Comparison of ENCODE assay signal across 22 cellular contexts in the genomic region with DNA sequence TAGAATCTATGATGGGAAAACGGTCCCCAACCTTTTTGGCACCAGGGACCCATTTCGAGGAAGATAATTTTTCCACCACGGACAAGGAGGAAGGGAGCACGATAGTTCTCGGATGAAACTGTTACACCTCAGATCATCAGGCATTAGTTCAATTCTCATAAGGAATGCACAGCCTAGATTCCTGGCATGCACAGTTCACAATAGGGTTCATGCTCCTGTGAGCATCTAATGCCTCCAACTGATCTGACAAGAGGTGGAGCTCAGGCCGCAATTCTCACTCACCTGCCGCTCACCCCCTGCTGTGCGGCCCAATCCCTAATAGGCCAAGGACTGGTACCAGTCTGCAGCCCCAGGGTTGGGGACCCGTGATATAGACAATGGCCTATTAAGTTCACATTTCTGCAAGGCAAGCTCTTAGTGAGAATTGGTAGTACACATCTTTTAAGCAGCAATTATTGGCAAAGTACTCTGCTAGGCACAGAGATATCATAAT. TPM values are rescaled to one million over a fixed set of nuclear protein-coding genes. Genes with fewer than 3 reads are reported as not detected.
"Had no signal": no experiment of that assay in that cellular context is flagged by ENCODE, and none has a peak within 500 bp of the region (broad histone marks: within the 10 kb centered on the region; RNA-seq: fewer than 3 reads in every experiment).

No MANE protein-coding gene starts in this region.

- H3K27me3 ChIP-seq: esophagus squamous epithelium, gastroesophageal sphincter, neutrophil, right lobe of liver, tibial artery, upper lobe of right lung, vagina had no signal

- ATAC-seq: gastroesophageal sphincter; psoas muscle; right lobe of liver; stimulated activated effector memory CD8-positive, alpha-beta T cell treated with anti-CD3 and anti-CD28 coated beads, Interleukin-12 subunit alpha, Interleukin-12 subunit beta, amount 100 ng/mL, for 72 hours; upper lobe of right lung had no signal

- H3K27ac Mint-ChIP-seq: immature natural killer cell; mesothelial cell of epicardium; nephron; stimulated activated effector memory CD8-positive, alpha-beta T cell treated with anti-CD3 and anti-CD28 coated beads, Interleukin-12 subunit alpha, Interleukin-12 subunit beta, amount 100 ng/mL, for 72 hours; stimulated activated naive CD8-positive, alpha-beta T cell treated with anti-CD3 and anti-CD28 coated beads, Interleukin-15, Interleukin-2, amounts not matched to agents 100 ng/mL and 50 ng/mL, for 24 hours had no signal

- H3K36me3 ChIP-seq: gastroesophageal sphincter, neutrophil, right lobe of liver, tibial artery, upper lobe of right lung, vagina had no signal

- H3K9me3 ChIP-seq: gastroesophageal sphincter, neutrophil, right lobe of liver, tibial artery, upper lobe of right lung had no signal

- H3K4me1 Mint-ChIP-seq: immature natural killer cell; mesothelial cell of epicardium; nephron; stimulated activated effector memory CD8-positive, alpha-beta T cell treated with anti-CD3 and anti-CD28 coated beads, Interleukin-12 subunit alpha, Interleukin-12 subunit beta, amount 100 ng/mL, for 72 hours had no signal

- H3K36me3 Mint-ChIP-seq: immature natural killer cell; mesothelial cell of epicardium; stimulated activated effector memory CD8-positive, alpha-beta T cell treated with anti-CD3 and anti-CD28 coated beads, Interleukin-12 subunit alpha, Interleukin-12 subunit beta, amount 100 ng/mL, for 72 hours had no signal

- H3K4me3 ChIP-seq: esophagus squamous epithelium, gastroesophageal sphincter, psoas muscle, right lobe of liver, tibial artery, upper lobe of right lung, vagina had no signal

- DNase-seq: effector memory CD4-positive, alpha-beta T cell; esophagus squamous epithelium; foreskin fibroblast; glutamatergic neuron; immature natural killer cell; psoas muscle; retina; right lobe of liver; stimulated activated CD4-positive, alpha-beta T cell treated with anti-CD3 and anti-CD28 coated beads, Interleukin-4, amount 100 ng/mL, for 1 hour; stimulated activated CD8-positive, alpha-beta memory T cell treated with anti-CD3 and anti-CD28 coated beads, Interleukin-4, amount 100 ng/mL, for 48 hours; tibial artery; upper lobe of right lung had no signal

- H3K4me3 Mint-ChIP-seq: immature natural killer cell; mesothelial cell of epicardium; nephron; stimulated activated effector memory CD8-positive, alpha-beta T cell treated with anti-CD3 and anti-CD28 coated beads, Interleukin-12 subunit alpha, Interleukin-12 subunit beta, amount 100 ng/mL, for 72 hours; stimulated activated naive CD8-positive, alpha-beta T cell treated with anti-CD3 and anti-CD28 coated beads, Interleukin-15, Interleukin-2, amounts not matched to agents 100 ng/mL and 50 ng/mL, for 24 hours had no signal

- H3K4me1 ChIP-seq: esophagus squamous epithelium, gastroesophageal sphincter, psoas muscle, right lobe of liver, tibial artery, upper lobe of right lung, vagina had no signal

- H3K27me3 Mint-ChIP-seq: stimulated activated naive CD8-positive, alpha-beta T cell treated with anti-CD3 and anti-CD28 coated beads, Interleukin-15, Interleukin-2, amounts not matched to agents 100 ng/mL and 50 ng/mL, for 24 hours had no signal

- H3K9me3 Mint-ChIP-seq: immature natural killer cell had no signal

- H3K27ac ChIP-seq: esophagus squamous epithelium, gastroesophageal sphincter, neutrophil, psoas muscle, right lobe of liver, tibial artery, upper lobe of right lung, vagina had no signal

RNA-seq across cellular contexts. Expression of a gene that starts 26.5 kb away (rescaled TPM):
- total RNA-seq: epithelial cell of proximal tubule, kidney epithelial cell, lung microvascular endothelial cell had no signal
